ENCODE assay signal across 10 cellular contexts in the genomic region with DNA sequence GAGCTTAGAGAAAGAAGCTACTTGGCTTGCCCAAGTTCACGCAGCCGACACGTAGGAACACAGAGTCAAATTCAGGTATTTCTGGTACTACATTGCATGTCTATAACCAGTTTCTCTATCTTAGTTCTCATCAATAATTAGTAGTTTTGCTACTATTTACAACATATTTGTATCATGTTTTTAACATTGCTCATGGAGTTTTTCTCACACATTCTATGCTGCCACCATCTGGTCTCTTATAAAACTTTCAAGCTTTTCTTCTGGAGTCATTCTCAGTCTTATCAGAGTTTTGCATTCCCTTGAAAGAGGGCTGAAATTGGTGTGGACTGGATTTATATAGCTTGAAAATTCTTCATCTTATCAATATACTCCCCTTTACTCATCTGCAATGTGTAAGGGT.
DNase-seq lines count a peak whose midpoint lies in the region; TF ChIP-seq lines count a peak whose summit lies in the region.
"Had no signal": no experiment of that assay in that cellular context is flagged by ENCODE, and none has a peak within 500 bp of the region (broad histone marks: within the 10 kb centered on the region; RNA-seq: fewer than 3 reads in every experiment).

No MANE protein-coding gene starts in this region.

- no peak overlapping the region for H2AK5ac ChIP-seq in mesenchymal stem cell (ENCODE audit: low read length, severe bottlenecking)

- no peak overlapping the region for H3K27ac Mint-ChIP-seq in activated naive CD4-positive, alpha-beta T cell treated with anti-CD3 and anti-CD28 coated beads for 36 hours
- H3K27ac Mint-ChIP-seq: activated naive CD8-positive, alpha-beta T cell treated with anti-CD3 and anti-CD28 coated beads, Interleukin-2, amount 10 ng/mL, durations not matched to agents 7 days and 5 days; T-helper 17 cell had no signal

- H4K20me1 ChIP-seq in MM.1S (ENCODE audit: insufficient read depth, low read length) (no peaks in the 10 kb centered on the region), mammary epithelial cell (ENCODE audit: insufficient read depth, low read length) (no peaks in the 10 kb centered on the region)

- H3K4me1 ChIP-seq in MM.1S (ENCODE audit: low read length) (no peaks in the 10 kb centered on the region), mammary epithelial cell (ENCODE audit: insufficient read depth, low read length) (no peaks in the 10 kb centered on the region), mesenchymal stem cell (ENCODE audit: control insufficient read depth, insufficient read depth, low read depth, low read length) (no peaks in the 10 kb centered on the region)

- H3K79me1 ChIP-seq in mesenchymal stem cell (replicated peaks; ENCODE audit: low read length, poor library complexity, severe bottlenecking) = no peaks in the 10 kb centered on the region

- no peak overlapping the region for H3K4me2 ChIP-seq in MM.1S (ENCODE audit: low read depth, low read length)
- no peak overlapping the region for H3K4me2 ChIP-seq in mammary epithelial cell (ENCODE audit: insufficient read depth, low read depth, low read length)
- no peak overlapping the region for H3K4me2 ChIP-seq in mesenchymal stem cell (ENCODE audit: low read length, poor library complexity, severe bottlenecking)

- intact Hi-C loops in mammary epithelial cell (cut with micrococcal nuclease) = loop anchor here (5.0 kb wide), 1 partner anchor 160 kb away; no protein-coding TSS in a partner anchor
- intact Hi-C loops in activated naive CD4-positive, alpha-beta T cell treated with anti-CD3 and anti-CD28 coated beads for 36 hours (cut with micrococcal nuclease) = loop anchor here (5.0 kb wide), 1 partner anchor 345 kb away; no protein-coding TSS in a partner anchor

- no peak overlapping the region for H4K91ac ChIP-seq in mesenchymal stem cell (ENCODE audit: low read length)

- no peaks in the 10 kb centered on the region for H3K36me3 ChIP-seq in BJ (ENCODE audit: control insufficient read depth, insufficient read depth, low read length)
- no peaks in the 10 kb centered on the region for H3K36me3 ChIP-seq in MM.1S (replicated peaks; ENCODE audit: insufficient read depth, low read length)
- H3K36me3 ChIP-seq in mammary epithelial cell (ENCODE audit: insufficient read depth, low read length) = no peaks in the 10 kb centered on the region
- no peaks in the 10 kb centered on the region for H3K36me3 ChIP-seq in mesenchymal stem cell (ENCODE audit: control insufficient read depth in 1 of 2, insufficient read depth in 2 of 2, low read depth in 1 of 2, low read length in 2 of 2)

- no peaks in the 10 kb centered on the region for H3K4me1 Mint-ChIP-seq in activated naive CD4-positive, alpha-beta T cell treated with anti-CD3 and anti-CD28 coated beads for 36 hours (ENCODE audit: low read depth)
- H3K4me1 Mint-ChIP-seq: activated naive CD8-positive, alpha-beta T cell treated with anti-CD3 and anti-CD28 coated beads, Interleukin-2, amount 10 ng/mL, durations not matched to agents 7 days and 5 days; T-helper 17 cell had no signal

- H3K9me3 ChIP-seq in MM.1S (replicated peaks; ENCODE audit: insufficient read depth, low read length) (no peaks in the 10 kb centered on the region), mammary epithelial cell (replicated peaks; ENCODE audit: insufficient read depth, low read length) (no peaks in the 10 kb centered on the region), mesenchymal stem cell (ENCODE audit: control insufficient read depth, low read length) (peaks cover 3% of the 10 kb centered on the region)

- no peak overlapping the region for H2BK5ac ChIP-seq in mesenchymal stem cell (ENCODE audit: low read depth, low read length, poor library complexity, severe bottlenecking)

- no TSS peak for BruUV-seq in mammary epithelial cell (replicated peaks; lab: Mats Ljungman, UMichigan)

- H3K18ac ChIP-seq in mesenchymal stem cell (ENCODE audit: low read depth in 1 of 2, low read length in 2 of 2) = no peak overlapping the region

- no peaks in the 10 kb centered on the region for H3K36me3 Mint-ChIP-seq in activated naive CD4-positive, alpha-beta T cell treated with anti-CD3 and anti-CD28 coated beads for 36 hours (ENCODE audit: low read depth)
- H3K36me3 Mint-ChIP-seq: activated naive CD8-positive, alpha-beta T cell treated with anti-CD3 and anti-CD28 coated beads, Interleukin-2, amount 10 ng/mL, durations not matched to agents 7 days and 5 days had no signal

- no peak overlapping the region for H2BK15ac ChIP-seq in mesenchymal stem cell (ENCODE audit: low read depth, poor library complexity, severe bottlenecking)

- TF ChIP-seq CTCF in BJ (IDR thresholded peaks at IDR 0.05; ENCODE audit: insufficient read depth, low read depth, low read length) (peak; percentile 49), MM.1S (IDR thresholded peaks at IDR 0.05; ENCODE audit: low read length) (peak; percentile 22), mammary epithelial cell (conservative IDR thresholded peaks at IDR 0.05 in 1 of 2, IDR thresholded peaks at IDR 0.05 in 1 of 2; ENCODE audit: extremely low read depth in 1 of 2, insufficient read depth in 1 of 2, low read depth in 1 of 2, low read length in 2 of 2) (peak; percentile 27 to 50)

- H2BK120ac ChIP-seq in mesenchymal stem cell (ENCODE audit: low read depth, low read length) = no peak overlapping the region

- H3K9me2 ChIP-seq in MM.1S (replicated peaks; ENCODE audit: insufficient read depth, low read length) = no peaks in the 10 kb centered on the region

- H3K27ac ChIP-seq in MM.1S (ENCODE audit: low read length) (no peak overlapping the region), mammary epithelial cell (ENCODE audit: insufficient read depth, low read depth, low read length) (no peak overlapping the region), mesenchymal stem cell (ENCODE audit: low read length, poor library complexity, severe bottlenecking) (no peak overlapping the region)

- POLR2A ChIA-PET in BJ (lab: Charles Lee) = no interaction called here

- WGBS in mammary epithelial cell (ENCODE audit: low coverage, missing lambda C conversion rate) = 74% methylated on average over 3 of the region's 3 CpGs
- 100% methylated on average over 3 of the region's 3 CpGs for WGBS in mesenchymal stem cell

- H3F3A ChIP-seq in MM.1S (ENCODE audit: insufficient read depth, low read length) = no peaks in the 10 kb centered on the region

- H3K9me3 Mint-ChIP-seq in activated naive CD4-positive, alpha-beta T cell treated with anti-CD3 and anti-CD28 coated beads for 36 hours = no peaks in the 10 kb centered on the region
- H3K9me3 Mint-ChIP-seq: activated naive CD8-positive, alpha-beta T cell treated with anti-CD3 and anti-CD28 coated beads, Interleukin-2, amount 10 ng/mL, durations not matched to agents 7 days and 5 days had no signal

- no peak for DNase-seq in BJ (ENCODE audit: low read depth)
- no peak for DNase-seq in MM.1S
- DNase-seq in mammary epithelial cell = no peak
- DNase-seq in mesenchymal stem cell = peak; percentile 35
- DNase-seq in activated naive CD4-positive, alpha-beta T cell treated with anti-CD3 and anti-CD28 coated beads for 36 hours = no peak
- DNase-seq in NCI-H1417 (lab: John Stamatoyannopoulos, UW) = no peak
- DNase-seq in NCI-H748 treated with DMSO at 0.1 percent for 48 hours (lab: John Stamatoyannopoulos, UW) = no peak
- DNase-seq in stimulated activated CD4-positive, alpha-beta T cell treated with anti-CD3 and anti-CD28 coated beads, Interleukin-2, amount 100 ng/mL, for 48 hours = no peak
- DNase-seq: activated naive CD8-positive, alpha-beta T cell treated with anti-CD3 and anti-CD28 coated beads, Interleukin-2, amount 10 ng/mL, durations not matched to agents 7 days and 5 days; T-helper 17 cell had no signal

- no peak overlapping the region for H4K8ac ChIP-seq in mesenchymal stem cell (ENCODE audit: low read length)

- H3K4ac ChIP-seq in mesenchymal stem cell (ENCODE audit: low read depth in 1 of 2, low read length in 2 of 2) = no peak overlapping the region

- in situ Hi-C loops in mammary epithelial cell (cut with MboI; ENCODE audit: low sequenced_read_pairs in 2 of 2) = no loop called here

- H2AFZ ChIP-seq in MM.1S (ENCODE audit: low read length) (no peak overlapping the region), mammary epithelial cell (ENCODE audit: low read depth, low read length) (no peak overlapping the region), mesenchymal stem cell (ENCODE audit: low read depth, low read length) (no peak overlapping the region)

- dilution Hi-C loops in mammary epithelial cell (cut with HindIII; ENCODE audit: low sequenced_read_pairs) = no loop called here

- CTCF ChIA-PET in BJ (lab: Yijun Ruan, JAX) = interaction anchor here (0.7 to 4.1 kb wide), 19 partner anchors 7 to 861 kb away, joined by 3 to 22 read pairs (median 4); no protein-coding TSS in a partner anchor
- CTCF ChIA-PET in mammary epithelial cell (lab: Charles Lee; ENCODE audit: low non-redundant PET) = interaction anchor here (0.6 kb wide), 1 partner anchor 352 kb away, joined by 3 read pairs; no protein-coding TSS in a partner anchor
- CTCF ChIA-PET in activated naive CD4-positive, alpha-beta T cell treated with anti-CD3 and anti-CD28 coated beads for 36 hours (lab: Charles Lee) = no interaction called here

- H3K9ac ChIP-seq in MM.1S (ENCODE audit: low read length) (no peak overlapping the region), mammary epithelial cell (ENCODE audit: insufficient read depth, low read length) (no peak overlapping the region), mesenchymal stem cell (ENCODE audit: low read length) (no peak overlapping the region)

- H3K23ac ChIP-seq in mesenchymal stem cell (ENCODE audit: low read length in 2 of 2) = no peak overlapping the region

- H3K79me2 ChIP-seq in MM.1S (ENCODE audit: low read length) = no peaks in the 10 kb centered on the region
- no peaks in the 10 kb centered on the region for H3K79me2 ChIP-seq in mammary epithelial cell (ENCODE audit: insufficient read depth, low read length)

- H3K4me3 Mint-ChIP-seq in activated naive CD4-positive, alpha-beta T cell treated with anti-CD3 and anti-CD28 coated beads for 36 hours = no peak overlapping the region
- H3K4me3 Mint-ChIP-seq: activated naive CD8-positive, alpha-beta T cell treated with anti-CD3 and anti-CD28 coated beads, Interleukin-2, amount 10 ng/mL, durations not matched to agents 7 days and 5 days; T-helper 17 cell had no signal

- H3K27me3 ChIP-seq in BJ (ENCODE audit: control insufficient read depth, insufficient read depth, low read length) = no peaks in the 10 kb centered on the region
- no peaks in the 10 kb centered on the region for H3K27me3 ChIP-seq in MM.1S (replicated peaks; ENCODE audit: insufficient read depth, low read length)
- H3K27me3 ChIP-seq in mammary epithelial cell (ENCODE audit: insufficient read depth, low read length) = no peaks in the 10 kb centered on the region
- no peaks in the 10 kb centered on the region for H3K27me3 ChIP-seq in mesenchymal stem cell (ENCODE audit: control insufficient read depth in 1 of 2, insufficient read depth in 1 of 2, low read length in 2 of 2)

- H2BK12ac ChIP-seq in mesenchymal stem cell (ENCODE audit: low read length in 2 of 2) = no peak overlapping the region

- H3K4me3 ChIP-seq in BJ (ENCODE audit: low read depth, low read length) (no peak overlapping the region), MM.1S (ENCODE audit: low read length) (no peak overlapping the region), mammary epithelial cell (replicated peaks in 1 of 3; ENCODE audit: insufficient read depth in 1 of 3, low read depth in 2 of 3, low read length in 3 of 3) (no peak overlapping the region), mesenchymal stem cell (ENCODE audit: insufficient read depth in 1 of 2, low read depth in 1 of 2, low read length in 2 of 2) (no peak overlapping the region)

- H3K27me3 Mint-ChIP-seq in activated naive CD4-positive, alpha-beta T cell treated with anti-CD3 and anti-CD28 coated beads for 36 hours (ENCODE audit: low read depth) = peaks cover 7% of the 10 kb centered on the region

- H3K14ac ChIP-seq in mesenchymal stem cell (ENCODE audit: low read length in 2 of 2) = no peak overlapping the region
